ENCODE assay signal across 8 cellular contexts in genomic region chr13:107211073-107211472, GRCh38.
A peak's percentile ranks its signal among the peaks of the same experiment; 100 is the strongest.
DNase-seq lines count a peak whose midpoint lies in the region; ATAC-seq and FAIRE-seq lines count a peak whose summit lies in the region.

No MANE protein-coding gene starts in this region.

- H2BK12ac ChIP-seq in neuronal stem cell (ENCODE audit: low read length) = no peak overlapping the region

- no peak overlapping the region for H3K18ac ChIP-seq in neuronal stem cell (ENCODE audit: low read length)

- no peak overlapping the region for H2AFZ ChIP-seq in neuronal stem cell (ENCODE audit: low read length)

- H3K4me1 ChIP-seq in neuronal stem cell (ENCODE audit: control insufficient read depth in 2 of 2, insufficient read depth in 1 of 2, low read depth in 1 of 2, low read length in 2 of 2) = no peaks in the 10 kb centered on the region

- H4K91ac ChIP-seq in neuronal stem cell (ENCODE audit: low read depth, low read length, poor library complexity) = no peak overlapping the region

- no peak for FAIRE-seq in urothelium cell line (lab: Jason Lieb, UNC)

- no peak overlapping the region for H3K14ac ChIP-seq in neuronal stem cell (ENCODE audit: low read length)

- no peak overlapping the region for H3K4me3 ChIP-seq in neuronal stem cell (ENCODE audit: low read length in 2 of 2)

- H3K27me3 ChIP-seq in neuronal stem cell (ENCODE audit: control insufficient read depth in 3 of 3, insufficient read depth in 3 of 3, low read depth in 1 of 3, low read length in 3 of 3) = no peaks in the 10 kb centered on the region

- ATAC-seq in GM21529 (IDR thresholded peaks at IDR 0.05; ENCODE audit: unreplicated experiment) = peak; percentile 99

- H2AK5ac ChIP-seq in neuronal stem cell (ENCODE audit: low read depth, low read length) = no peak overlapping the region

- WGBS in neuronal stem cell (ENCODE audit: extremely low coverage in 2 of 2, insufficient read length in 2 of 2, insufficient replicate concordance in 1 of 2), 2 donors = no CpG with 5 or more reads among the region's 8 CpGs

- no peak overlapping the region for H3K23ac ChIP-seq in neuronal stem cell (ENCODE audit: low read depth, low read length, poor library complexity)

- H3K27ac ChIP-seq in neuronal stem cell (replicated peaks; ENCODE audit: low read length) = no peak overlapping the region

- no peak overlapping the region for H3K9ac ChIP-seq in neuronal stem cell (ENCODE audit: low read depth, low read length, poor library complexity)

- H3K4me2 ChIP-seq in neuronal stem cell (ENCODE audit: insufficient read depth, low read length, poor library complexity, severe bottlenecking) = no peak overlapping the region

- DNase-seq in ELR (ENCODE audit: low read depth) = peak; percentile 66
- peak; percentile 97 for DNase-seq in HT-29 (ENCODE audit: low spot score)
- DNase-seq in NCI-H82 (lab: John Stamatoyannopoulos, UW) = peak; percentile 92
- DNase-seq in activated T-cell treated with anti-CD3 and anti-CD28 coated beads for 24 hours (ENCODE audit: low read depth) = peak; percentile 27
- peak; percentile 90 for DNase-seq in fibroblast of peridontal ligament (ENCODE audit: extremely low read depth)
- DNase-seq in neuronal stem cell (ENCODE audit: low spot score) = peak; percentile 70
- DNase-seq in urothelium cell line (ENCODE audit: low spot score) = peak; percentile 49

- H3K4ac ChIP-seq in neuronal stem cell (ENCODE audit: low read length) = no peak overlapping the region

- H3K36me3 ChIP-seq in neuronal stem cell (replicated peaks in 1 of 2; ENCODE audit: control insufficient read depth in 2 of 2, insufficient read depth in 2 of 2, low read length in 2 of 2) = no peaks in the 10 kb centered on the region

- H3K9me3 ChIP-seq in neuronal stem cell (replicated peaks in 1 of 2; ENCODE audit: control insufficient read depth in 2 of 2, insufficient read depth in 1 of 2, low read depth in 1 of 2, low read length in 2 of 2) = no peaks in the 10 kb centered on the region

- H2BK5ac ChIP-seq in neuronal stem cell (ENCODE audit: low read length) = no peak overlapping the region

- no peak overlapping the region for H4K8ac ChIP-seq in neuronal stem cell (ENCODE audit: low read depth, low read length)

- H2BK15ac ChIP-seq in neuronal stem cell (ENCODE audit: low read length) = no peak overlapping the region

- H2BK120ac ChIP-seq in neuronal stem cell (ENCODE audit: low read depth, low read length) = no peak overlapping the region

- no peaks in the 10 kb centered on the region for H3K79me1 ChIP-seq in neuronal stem cell (ENCODE audit: low read depth, low read length)

Comparison
In these comparisons a context has a peak if more than half of its experiments do, and no peak if none do; other contexts are left out.
1. DNase-seq: peak in every context shown above with its lines; median percentile 97 in HT-29; 92 in NCI-H82; 90 in fibroblast of peridontal ligament; 70 in neuronal stem cell; 66 in ELR; 49 in urothelium cell line; 27 in activated T-cell treated with anti-CD3 and anti-CD28 coated beads for 24 hours.